In genomic region chr6:154888426-154888825, GRCh38 we compare ENCODE assay signal across 14 cellular contexts.
"Had no signal": no experiment of that assay in that cellular context is flagged by ENCODE, and none has a peak within 500 bp of the region (broad histone marks: within the 10 kb centered on the region; RNA-seq: fewer than 3 reads in every experiment).

No MANE protein-coding gene starts in this region.

- H3K4me3 Mint-ChIP-seq: naive thymus-derived CD4-positive, alpha-beta T cell; T-helper 2 cell treated with Interferon-gamma antibody and Interleukin-4, amounts not matched to agents 5 μg/mL and 100 μg/mL, for 36 hours had no signal

- H3K27me3 ChIP-seq: neutrophil, tibial nerve had no signal

- H3K9me3 ChIP-seq: mucosa of descending colon, neutrophil, tibial nerve had no signal

- H3K27me3 Mint-ChIP-seq: naive thymus-derived CD4-positive, alpha-beta T cell had no signal

- DNase-seq: activated naive CD4-positive, alpha-beta T cell treated with anti-CD3 and anti-CD28 coated beads, Interleukin-2, amount 50 U/mL, for 16 hours; effector memory CD4-positive, alpha-beta T cell; mucosa of descending colon; naive thymus-derived CD4-positive, alpha-beta T cell; right cardiac atrium; small intestine; stimulated activated CD4-positive, alpha-beta T cell treated with anti-CD3 and anti-CD28 coated beads, Interleukin-4, amount 100 ng/mL, for 24 hours; stimulated activated naive CD4-positive, alpha-beta T cell; SW 1271 had no signal

- ATAC-seq: left lobe of liver; mucosa of descending colon; naive thymus-derived CD4-positive, alpha-beta T cell; right cardiac atrium had no signal

- H3K9me3 Mint-ChIP-seq: naive thymus-derived CD4-positive, alpha-beta T cell; T-helper 2 cell treated with Interferon-gamma antibody and Interleukin-4, amounts not matched to agents 5 μg/mL and 100 μg/mL, for 36 hours had no signal

- H3K27ac ChIP-seq: coronary artery, neutrophil, tibial nerve had no signal

- H3K4me3 ChIP-seq: coronary artery, mucosa of descending colon, tibial nerve had no signal

- H3K27ac Mint-ChIP-seq: T-helper 2 cell treated with Interferon-gamma antibody and Interleukin-4, amounts not matched to agents 5 μg/mL and 100 μg/mL, for 36 hours had no signal
